8 cellular contexts compared by ENCODE assay signal in genomic region chr2:190344275-190344827, GRCh38. TPM values are rescaled to one million over a fixed set of nuclear protein-coding genes. Genes with fewer than 3 reads are reported as not detected.
DNase-seq lines count a peak whose midpoint lies in the region; ATAC-seq, FAIRE-seq and TF ChIP-seq lines count a peak whose summit lies in the region.

No MANE protein-coding gene starts in this region.

- ATAC-seq in GM18870 (IDR thresholded peaks at IDR 0.05; ENCODE audit: unreplicated experiment) = peak; percentile 68
- ATAC-seq in HG03045 (IDR thresholded peaks at IDR 0.05; ENCODE audit: unreplicated experiment) = peak; percentile 66
- peak; percentile 84 for ATAC-seq in GM12878

- no peak for TF ChIP-seq EP300 in GM12878 (IDR thresholded peaks at IDR 0.05; ENCODE audit: borderline replicate concordance in 1 of 2, control insufficient read depth in 1 of 2, low read depth in 2 of 2, low read length in 2 of 2)

- peak overlapping the region; percentile 91 for H3K4me2 ChIP-seq in GM12878 (ENCODE audit: control insufficient read depth, insufficient read depth)

- peak; percentile 35; the same call in 1 of the 2 replicates for TF ChIP-seq RAD21 in GM12878 (IDR thresholded peaks at IDR 0.05; ENCODE audit: insufficient read depth, low read depth, low read length)

- no peaks in the 10 kb centered on the region for H3K27me3 ChIP-seq in GM12878 (replicated peaks in 1 of 2; ENCODE audit: control insufficient read depth in 2 of 2, insufficient read depth in 2 of 2, low read length in 1 of 2)
- H3K27me3 ChIP-seq in iPS-20b (ENCODE audit: insufficient read depth, low read length) = peaks cover 28% of the 10 kb centered on the region

- H3K27ac ChIP-seq in C4-2B (peak overlapping the region; percentile 29), GM12878 (ENCODE audit: control insufficient read depth, insufficient read depth) (no peak overlapping the region), iPS-20b (ENCODE audit: low read length) (no peak overlapping the region)

- TF ChIP-seq POLR2A in GM12878 (IDR thresholded peaks at IDR 0.05; ENCODE audit: low read depth, low read length) = no peak

- TF ChIP-seq CTCF in C4-2B (conservative IDR thresholded peaks at IDR 0.05) (peak; percentile 35), GM12878 (IDR thresholded peaks at IDR 0.05 in 2 of 3, conservative IDR thresholded peaks at IDR 0.05 in 1 of 3; ENCODE audit: control insufficient read depth in 2 of 3, extremely low read depth in 1 of 3, insufficient read depth in 1 of 3, low read depth in 3 of 3, low read length in 3 of 3) (peak; percentile 41 to 66 (median 53))

- FAIRE-seq in GM12878 (lab: Jason Lieb, UNC) = peak; percentile 71

- CTCF ChIA-PET in GM12878 (lab: Yijun Ruan, JAX) = interaction anchor here (0.5 to 5.8 kb wide), 28 partner anchors 11 to 705 kb away, joined by 3 to 48 read pairs (median 6); partner anchors contain the start of gene HIBCH

- SMC1A ChIA-PET in GM12878 (lab: Charles Lee; ENCODE audit: uncharacterized antibody, unreplicated experiment) = interaction anchor here (0.7 to 5.2 kb wide), 22 partner anchors 10 to 335 kb away, joined by 3 to 46 read pairs (median 4); partner anchors contain the start of gene HIBCH

- BruUV-seq in GM12878 (replicated peaks; lab: Mats Ljungman, UMichigan) = no TSS peak

- no peaks in the 10 kb centered on the region for H3K79me2 ChIP-seq in GM12878 (ENCODE audit: control insufficient read depth, insufficient read depth, low read length)

- H3K9ac ChIP-seq in GM12878 (ENCODE audit: control insufficient read depth, insufficient read depth, low read length) (peak overlapping the region; percentile 70), iPS-20b (ENCODE audit: low read depth, low read length) (peak overlapping the region; percentile 29; the same call in 1 of the 2 replicates)

- RAD21 ChIA-PET in GM12878 (lab: Charles Lee; ENCODE audit: unreplicated experiment) = interaction anchor here (0.8 to 3.1 kb wide), 19 partner anchors 9 to 669 kb away, joined by 3 to 36 read pairs (median 4); partner anchors contain the start of gene HIBCH

- H3K4me1 ChIP-seq in GM12878 (ENCODE audit: control insufficient read depth, insufficient read depth, low read length) (peaks cover 8% of the 10 kb centered on the region; the same call in 1 of the 2 replicates), iPS-20b (ENCODE audit: insufficient read depth, low read length) (peaks cover 5% of the 10 kb centered on the region; the same call in 1 of the 2 replicates)

- DNase-seq in NCI-H748 (lab: John Stamatoyannopoulos, UW; ENCODE audit: unreplicated experiment) = peak; percentile 81
- DNase-seq in GM12878 (ENCODE audit: low read depth, low spot score) = no peak
- DNase-seq in skeletal muscle cell (ENCODE audit: low read depth) = no peak
- DNase-seq in stimulated activated CD4-positive, alpha-beta T cell treated with anti-CD3 and anti-CD28 coated beads, Interleukin-4, amount 100 ng/mL, for 24 hours = no peak

- POLR2A ChIA-PET in GM12878 (lab: Charles Lee) = interaction anchor here (0.6 to 3.1 kb wide), 7 partner anchors 9 to 456 kb away, joined by 3 to 15 read pairs (median 8); partner anchors contain the start of gene HIBCH

- H3K4me3 ChIP-seq in GM12878 (peak overlapping the region; percentile 77), iPS-20b (ENCODE audit: low read length) (peak overlapping the region; percentile 63), skeletal muscle cell (ENCODE audit: low read depth, low read length) (peak overlapping the region; percentile 63)

- 8% methylated on average over 7 of the region's 7 CpGs for WGBS in GM12878 (ENCODE audit: insufficient coverage, insufficient replicate concordance, low lambda C conversion rate, missing lambda C conversion rate)

- peak overlapping the region; percentile 90 for H2AFZ ChIP-seq in GM12878 (ENCODE audit: control insufficient read depth, low read depth, low read length)

- intact Hi-C loops in GM12878 (cut with micrococcal nuclease; ENCODE audit: unreplicated experiment) = no loop called here

- H3K36me3 ChIP-seq in GM12878 (ENCODE audit: control insufficient read depth in 2 of 2, insufficient read depth in 2 of 2, low read length in 1 of 2) (no peaks in the 10 kb centered on the region), iPS-20b (ENCODE audit: insufficient read depth, low read depth, low read length) (no peaks in the 10 kb centered on the region)

- H4K20me1 ChIP-seq in GM12878 (ENCODE audit: control insufficient read depth, insufficient read depth) = no peaks in the 10 kb centered on the region

- in situ Hi-C loops in GM12878 (cut with MboI) = no loop called here

- no peaks in the 10 kb centered on the region for H3K9me3 ChIP-seq in GM12878 (replicated peaks; ENCODE audit: control insufficient read depth, insufficient read depth, low read length)
- no peaks in the 10 kb centered on the region for H3K9me3 ChIP-seq in iPS-20b (ENCODE audit: insufficient read depth, low read depth, low read length)

TF ChIP-seq in GM12878, 131 proteins besides CTCF, POLR2A, EP300 and RAD21 (continues in another document):
- TF ChIP-seq EED (IDR thresholded peaks at IDR 0.05; ENCODE audit: low read depth) (no peak), TARDBP (IDR thresholded peaks at IDR 0.05; ENCODE audit: borderline replicate concordance) (no peak), BCLAF1 (IDR thresholded peaks at IDR 0.05) (no peak), SMC3 (IDR thresholded peaks at IDR 0.05; ENCODE audit: borderline replicate concordance, low read length) (peak; percentile 34; the same call in 1 of the 2 replicates), SMAD1 (IDR thresholded peaks at IDR 0.05; ENCODE audit: low read depth, partially characterized antibody) (no peak), ESRRA (IDR thresholded peaks at IDR 0.05; ENCODE audit: low read length) (no peak), SRF (IDR thresholded peaks at IDR 0.05; ENCODE audit: low read depth in 2 of 2, low read length in 2 of 2) (no peak), BMI1 (IDR thresholded peaks at IDR 0.05; ENCODE audit: borderline replicate concordance) (no peak), NRF1 (conservative IDR thresholded peaks at IDR 0.05; ENCODE audit: low read depth, low read length) (no peak), HDAC2 (IDR thresholded peaks at IDR 0.05) (0 out of 2 replicates have a peak, but pooled peaks have one; percentile 34), TCF12 (IDR thresholded peaks at IDR 0.05; ENCODE audit: low read depth, low read length) (0 out of 2 replicates have a peak, but pooled peaks have one; percentile 6)

RNA-seq across cellular contexts. Expression of gene INPP1, which starts 1.0 kb away (rescaled TPM):
- 4.8 and 8.3 TPM in 2 replicates for total RNA-seq in GM12878 (2013; cell fraction: nucleolus; rRNA removed)
- total RNA-seq in GM12878 (2014; rRNA removed) = 6.7 and 7.4 TPM in 2 replicates
- 9.7 and 10.8 TPM in 2 replicates for total RNA-seq in GM12878 (2014; rRNA removed; fragmentation: Illumina TruSeq; extraction: Trizol)
- total RNA-seq in GM12878 (2021) = 9.0 and 9.9 TPM in 2 replicates
- 5.4 TPM for polyA plus RNA-seq in GM12878 (2011; ENCODE audit: low read depth)
- 16.6 and 16.7 TPM in 2 replicates for polyA plus RNA-seq in GM12878 (2011; rRNA removed)
- 10.1 and 10.2 TPM in 2 replicates for polyA plus RNA-seq in GM12878 (2011; cell fraction: cytosol; rRNA removed)
- polyA plus RNA-seq in GM12878 (2011; cell fraction: nucleus; rRNA removed) = 14.2 and 18.5 TPM in 2 replicates
- polyA plus RNA-seq in GM12878 (2012) = 6.3 and 7.7 TPM in 2 replicates
- 17.9 and 23.6 TPM in 2 replicates for polyA plus RNA-seq in GM12878 (2014; fragmentation: Illumina TruSeq; extraction: Trizol)
- polyA plus RNA-seq in GM12878 (2014; fragmentation: Nextera tagmentation; extraction: Ambion mirVana) = 1 to 10 TPM; 3.3 to 8.9 TPM
- 12.3 and 13.2 TPM in 2 replicates for polyA plus RNA-seq in GM12878 (2014; rRNA removed)
- polyA plus RNA-seq in GM12878 (2016; fragmentation: Nextera tagmentation; extraction: Ambion mirVana) = 10 to 100 TPM; 13.2 to 13.3 TPM
- polyA minus RNA-seq in GM12878 (2011; rRNA and poly(A)+ RNA removed) = 5.4 and 6.3 TPM in 2 replicates
- 4.4 and 5.9 TPM in 2 replicates for polyA minus RNA-seq in GM12878 (2011; cell fraction: cytosol; rRNA and poly(A)+ RNA removed)
- 4.2 and 10.0 TPM in 2 replicates for polyA minus RNA-seq in GM12878 (2011; cell fraction: nucleus; rRNA and poly(A)+ RNA removed)

RNA-seq across cellular contexts. Expression of gene HIBCH, which starts 24.7 kb away (rescaled TPM):
- total RNA-seq in GM12878 (2013; cell fraction: nucleolus; rRNA removed) = 109 and 114 TPM in 2 replicates
- 22.3 and 28.0 TPM in 2 replicates for total RNA-seq in GM12878 (2014; rRNA removed)
- 33.6 and 34.2 TPM in 2 replicates for total RNA-seq in GM12878 (2014; rRNA removed; fragmentation: Illumina TruSeq; extraction: Trizol)
- 28.4 and 29.3 TPM in 2 replicates for total RNA-seq in GM12878 (2021)
- polyA plus RNA-seq in GM12878 (2011; ENCODE audit: low read depth) = 16.0 TPM
- 40.1 and 66.2 TPM in 2 replicates for polyA plus RNA-seq in GM12878 (2011; rRNA removed)
- 9.5 and 10.1 TPM in 2 replicates for polyA plus RNA-seq in GM12878 (2011; cell fraction: cytosol; rRNA removed)
- polyA plus RNA-seq in GM12878 (2011; cell fraction: nucleus; rRNA removed) = 31.6 and 35.0 TPM in 2 replicates
- polyA plus RNA-seq in GM12878 (2012) = 21.2 and 21.6 TPM in 2 replicates
- polyA plus RNA-seq in GM12878 (2014; fragmentation: Illumina TruSeq; extraction: Trizol) = 34.6 and 43.2 TPM in 2 replicates
- polyA plus RNA-seq in GM12878 (2014; fragmentation: Nextera tagmentation; extraction: Ambion mirVana) = 10 to 100 TPM; 64.6 to 73.8 TPM
- 24.5 and 29.0 TPM in 2 replicates for polyA plus RNA-seq in GM12878 (2014; rRNA removed)
- 10 to 100 TPM; 73.8 to 81.0 TPM for polyA plus RNA-seq in GM12878 (2016; fragmentation: Nextera tagmentation; extraction: Ambion mirVana)
- 25.7 and 29.2 TPM in 2 replicates for polyA minus RNA-seq in GM12878 (2011; rRNA and poly(A)+ RNA removed)
- polyA minus RNA-seq in GM12878 (2011; cell fraction: cytosol; rRNA and poly(A)+ RNA removed) = 6.3 and 7.9 TPM in 2 replicates
- polyA minus RNA-seq in GM12878 (2011; cell fraction: nucleus; rRNA and poly(A)+ RNA removed) = 37.0 and 62.1 TPM in 2 replicates
